In genomic region chr4:102352774-102353173, GRCh38 we compare ENCODE assay signal across 12 cellular contexts.
"Had no signal": no experiment of that assay in that cellular context is flagged by ENCODE, and none has a peak within 500 bp of the region (broad histone marks: within the 10 kb centered on the region; RNA-seq: fewer than 3 reads in every experiment).

No MANE protein-coding gene starts in this region.

- H3K4me1 ChIP-seq: foreskin keratinocyte had no signal

- ATAC-seq: activated CD4-positive, alpha-beta T cell treated with anti-CD3 and anti-CD28 coated beads for 36 hours; activated CD8-positive, alpha-beta T cell treated with anti-CD3 and anti-CD28 coated beads for 36 hours; activated T-cell treated with anti-CD3 and anti-CD28 coated beads, Interleukin-2, amount 50 U/mL, for 72 hours; foreskin keratinocyte; right lobe of liver had no signal

- H3K36me3 ChIP-seq: right lobe of liver had no signal

- H3K27ac ChIP-seq: foreskin keratinocyte, right lobe of liver had no signal

- H3K9me3 ChIP-seq: right lobe of liver had no signal

- H3K27me3 ChIP-seq: right lobe of liver had no signal

- DNase-seq: activated CD4-positive, alpha-beta T cell treated with anti-CD3 and anti-CD28 coated beads for 36 hours; activated CD8-positive, alpha-beta T cell treated with anti-CD3 and anti-CD28 coated beads for 36 hours; activated gamma-delta T cell treated with Interleukin-2 at 50 U/mL for 16 hours; activated T-cell treated with anti-CD3 and anti-CD28 coated beads, Interleukin-2, amount 50 U/mL, for 72 hours; amniotic stem cell; caudate nucleus; effector CD8-positive, alpha-beta T cell; foreskin keratinocyte; immature natural killer cell; mammary epithelial cell; nucleus accumbens; right lobe of liver had no signal

- H3K4me3 ChIP-seq: right lobe of liver had no signal
